ENCODE assay signal across 12 cellular contexts in genomic region chr19:46945668-46946067, GRCh38.
DNase-seq lines count a peak whose midpoint lies in the region; ATAC-seq, FAIRE-seq and TF ChIP-seq lines count a peak whose summit lies in the region.
"Had no signal": no experiment of that assay in that cellular context is flagged by ENCODE, and none has a peak within 500 bp of the region (broad histone marks: within the 10 kb centered on the region; RNA-seq: fewer than 3 reads in every experiment).

No MANE protein-coding gene starts in this region.

- WGBS in GM23248 (ENCODE audit: low coverage in 1 of 2, low lambda C conversion rate in 2 of 2, missing lambda C conversion rate in 2 of 2), 2 experiments, result 28 to 30% methylated on average over 4 of the region's 4 CpGs
- 25% methylated on average over 4 of the region's 4 CpGs for WGBS in right lobe of liver (ENCODE audit: insufficient coverage, low coverage, low lambda C conversion rate, missing lambda C conversion rate)
- 36 to 45% (median 39%) methylated on average over 4 of the region's 4 CpGs for WGBS in small intestine, 3 donors

- TF ChIP-seq POLR2A in right lobe of liver (IDR thresholded peaks at IDR 0.05), result no peak

- TF ChIP-seq CTCF in dorsolateral prefrontal cortex (IDR thresholded peaks at IDR 0.05 in 54 of 56, conservative IDR thresholded peaks at IDR 0.05 in 2 of 56; ENCODE audit: low read depth in 1 of 56, partially characterized antibody in 56 of 56), result no peak
- TF ChIP-seq CTCF in right lobe of liver (IDR thresholded peaks at IDR 0.05), result no peak

- ATAC-seq in right lobe of liver, result peak; percentile 46 to 64 (median 56)
- ATAC-seq: GM12878, natural killer cell had no signal

- peak overlapping the region; percentile 78 for H3K27ac ChIP-seq in GM23248
- peak overlapping the region; percentile 12 to 91 (median 81) for H3K27ac ChIP-seq in dorsolateral prefrontal cortex
- peak overlapping the region; percentile 62 to 88 (median 74) for H3K27ac ChIP-seq in right lobe of liver
- H3K27ac ChIP-seq in small intestine (ENCODE audit: low read depth in 1 of 2, low read length in 1 of 2), result peak overlapping the region; percentile 67 to 74
- no peak overlapping the region for H3K27ac ChIP-seq in CD8-positive, alpha-beta memory T cell (ENCODE audit: low read depth, low read length)

- POLR2A ChIA-PET in CD8-positive, alpha-beta memory T cell (lab: Charles Lee), result interaction anchor here (1.5 kb wide), 1 partner anchor 10 kb away, joined by 4 read pairs; no protein-coding TSS in a partner anchor

- H3K27me3 ChIP-seq in GM23248 (replicated peaks; ENCODE audit: insufficient read depth) (no peaks in the 10 kb centered on the region), dorsolateral prefrontal cortex (no peaks in the 10 kb centered on the region), right lobe of liver (no peaks in the 10 kb centered on the region), small intestine (ENCODE audit: control insufficient read depth in 2 of 2, insufficient read depth in 2 of 2, low read length in 2 of 2) (no peaks in the 10 kb centered on the region)
- H3K27me3 ChIP-seq in CD8-positive, alpha-beta memory T cell (ENCODE audit: insufficient read depth, low read length, poor library complexity, severe bottlenecking), result no peaks in the 10 kb centered on the region

- no peaks in the 10 kb centered on the region for H3K9me3 Mint-ChIP-seq in CD8-positive, alpha-beta memory T cell
- H3K9me3 Mint-ChIP-seq: activated naive CD8-positive, alpha-beta T cell treated with anti-CD3 and anti-CD28 coated beads for 36 hours; natural killer cell had no signal

- H3K4me3 Mint-ChIP-seq in CD8-positive, alpha-beta memory T cell, result no peak overlapping the region
- H3K4me3 Mint-ChIP-seq: activated naive CD8-positive, alpha-beta T cell treated with anti-CD3 and anti-CD28 coated beads for 36 hours; natural killer cell had no signal

- H4K20me1 ChIP-seq in GM23248 (ENCODE audit: insufficient read depth), result no peaks in the 10 kb centered on the region

- CTCF ChIA-PET in CD8-positive, alpha-beta memory T cell (lab: Charles Lee), result interaction anchor here (1.2 to 3.6 kb wide), 5 partner anchors 10 to 91 kb away, joined by 3 to 11 read pairs (median 3); no protein-coding TSS in a partner anchor

- no peak for FAIRE-seq in small intestine (lab: Jason Lieb, UNC)
- FAIRE-seq: GM12878 had no signal

- H3K36me3 Mint-ChIP-seq in CD8-positive, alpha-beta memory T cell, result peaks cover 23 to 65% (median 24%) of the 10 kb centered on the region in 3 donors
- H3K36me3 Mint-ChIP-seq: natural killer cell had no signal

- DNase-seq in GM23248 (peak; percentile 56), dorsolateral prefrontal cortex (no peak), right lobe of liver (no peak), small intestine (no peak), middle frontal gyrus (ENCODE audit: extremely low spot score, low spot score) (no peak), UCSD-AML1 (lab: John Stamatoyannopoulos, UW; ENCODE audit: unreplicated experiment) (no peak), NCI-H1105 (lab: John Stamatoyannopoulos, UW) (no peak)
- no peak for DNase-seq in CD8-positive, alpha-beta memory T cell
- DNase-seq: activated naive CD8-positive, alpha-beta T cell treated with anti-CD3 and anti-CD28 coated beads for 36 hours; natural killer cell; SHP77 had no signal

- in situ Hi-C loops in GM23248 (cut with MboI), result no loop called here

- peaks cover 98% of the 10 kb centered on the region for H3K79me2 ChIP-seq in GM23248 (ENCODE audit: insufficient read depth)

- H3K27ac Mint-ChIP-seq in CD8-positive, alpha-beta memory T cell, result peak overlapping the region in 3 of 8 donors; percentile 42 to 74 (median 50)
- H3K27ac Mint-ChIP-seq: activated naive CD8-positive, alpha-beta T cell treated with anti-CD3 and anti-CD28 coated beads for 36 hours had no signal

- H3K9me3 ChIP-seq in GM23248 (ENCODE audit: low read depth), result no peaks in the 10 kb centered on the region
- H3K9me3 ChIP-seq in right lobe of liver, result no peaks in the 10 kb centered on the region
- no peaks in the 10 kb centered on the region for H3K9me3 ChIP-seq in small intestine (ENCODE audit: control insufficient read depth, low read depth)
- H3K9me3 ChIP-seq in CD8-positive, alpha-beta memory T cell (ENCODE audit: low read length), result no peaks in the 10 kb centered on the region

- H3K36me3 ChIP-seq in GM23248 (ENCODE audit: low read depth) (no peaks in the 10 kb centered on the region), right lobe of liver (peaks cover 0 to 2% (median 0%) of the 10 kb centered on the region in 4 donors), small intestine (ENCODE audit: control insufficient read depth in 2 of 2, insufficient read depth in 2 of 2, low read length in 2 of 2) (no peaks in the 10 kb centered on the region)
- H3K36me3 ChIP-seq in CD8-positive, alpha-beta memory T cell (ENCODE audit: insufficient read depth, low read length), result peaks cover 12% of the 10 kb centered on the region

- H3K27me3 Mint-ChIP-seq in CD8-positive, alpha-beta memory T cell, result no peaks in the 10 kb centered on the region
- H3K27me3 Mint-ChIP-seq: activated naive CD8-positive, alpha-beta T cell treated with anti-CD3 and anti-CD28 coated beads for 36 hours had no signal

- H3K9me2 ChIP-seq in GM23248 (ENCODE audit: insufficient read depth), result no peaks in the 10 kb centered on the region

- H3K4me1 Mint-ChIP-seq in CD8-positive, alpha-beta memory T cell, result peaks cover 61 to 85% (median 78%) of the 10 kb centered on the region in 3 donors

- H2AFZ ChIP-seq in GM23248, result no peak overlapping the region

- H3K9ac ChIP-seq in GM23248, result peak overlapping the region; percentile 63

- H3K4me3 ChIP-seq in GM23248, result peak overlapping the region; percentile 11; the same call in 1 of the 2 replicates
- H3K4me3 ChIP-seq in dorsolateral prefrontal cortex, result peak overlapping the region in 23 of 59 donors; percentile 0 to 60 (median 39)
- peak overlapping the region in 1 of 3 donors; percentile 3 for H3K4me3 ChIP-seq in right lobe of liver
- H3K4me3 ChIP-seq in small intestine (ENCODE audit: low read depth in 1 of 2, low read length in 2 of 2), result no peak overlapping the region
- no peak overlapping the region for H3K4me3 ChIP-seq in CD8-positive, alpha-beta memory T cell (ENCODE audit: low read length)
- H3K4me3 ChIP-seq: GM12878 had no signal

- intact Hi-C loops in dorsolateral prefrontal cortex (cut with DNase I) (no loop called here), right lobe of liver (cut with DNase I) (no loop called here)

- peaks cover 36% of the 10 kb centered on the region for H3K4me1 ChIP-seq in GM23248 (ENCODE audit: insufficient read depth)
- H3K4me1 ChIP-seq in right lobe of liver, result peaks cover 0 to 77% (median 45%) of the 10 kb centered on the region in 4 donors
- peaks cover 22 to 35% of the 10 kb centered on the region in 2 donors for H3K4me1 ChIP-seq in small intestine (ENCODE audit: control insufficient read depth in 2 of 2, insufficient read depth in 1 of 2, low read depth in 1 of 2, low read length in 1 of 2)
- H3K4me1 ChIP-seq in CD8-positive, alpha-beta memory T cell (ENCODE audit: insufficient read depth, low read length), result peaks cover 33% of the 10 kb centered on the region

- H3K4me2 ChIP-seq in GM23248 (ENCODE audit: unreplicated experiment), result peak overlapping the region; percentile 29

- H3F3A ChIP-seq in GM23248 (ENCODE audit: insufficient read depth), result peaks cover 28% of the 10 kb centered on the region
